ENCODE assay signal across 8 cellular contexts in the genomic region with DNA sequence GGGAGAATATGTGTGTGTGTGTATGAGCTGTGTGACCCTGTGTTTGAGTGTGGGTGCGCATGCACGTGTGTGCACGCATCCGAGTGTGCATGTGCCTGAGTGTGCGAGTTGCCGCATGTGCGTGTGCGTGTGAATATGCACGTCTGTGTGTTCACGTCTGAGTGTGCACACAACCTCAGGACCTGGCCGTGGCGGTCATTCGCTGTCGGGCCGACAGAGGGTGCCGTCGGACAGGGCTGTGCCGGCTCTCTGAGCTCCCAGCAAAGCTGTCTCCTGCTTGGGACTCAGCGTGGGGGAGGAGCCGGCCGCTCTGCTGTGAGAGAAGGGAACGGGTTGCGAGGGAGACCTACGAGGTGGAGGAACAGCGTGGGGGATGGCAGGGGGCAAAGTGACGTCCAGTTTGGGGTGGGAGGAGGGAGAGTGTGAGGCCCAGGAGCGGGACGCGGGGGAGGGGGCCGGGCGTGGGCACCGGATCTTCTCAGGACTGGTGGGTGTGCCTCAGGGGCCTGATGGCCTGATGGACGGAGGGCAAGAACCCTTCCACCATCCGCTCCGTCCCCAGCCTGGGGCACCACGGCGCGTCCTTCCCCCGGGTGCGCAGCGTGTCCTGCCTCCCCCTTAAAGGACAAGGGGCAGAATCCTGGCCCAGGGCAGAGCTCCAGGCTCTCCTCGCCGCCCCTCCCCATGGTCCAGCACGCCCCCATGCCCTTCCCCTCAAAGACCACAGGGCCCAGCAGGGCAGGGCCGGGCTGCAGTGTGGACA. TPM values are rescaled to one million over a fixed set of nuclear protein-coding genes. Genes with fewer than 3 reads are reported as not detected.
A peak's percentile ranks its signal among the peaks of the same experiment; 100 is the strongest.
DNase-seq lines count a peak whose midpoint lies in the region; ATAC-seq and TF ChIP-seq lines count a peak whose summit lies in the region.

No MANE protein-coding gene starts in this region.

- no peak overlapping the region for H3K9ac ChIP-seq in endodermal cell (ENCODE audit: extremely low read depth, low read length, poor library complexity, severe bottlenecking)
- no peak overlapping the region for H3K9ac ChIP-seq in mesendoderm (ENCODE audit: low read length)

- H3K4me1 ChIP-seq in ACC112 (ENCODE audit: control insufficient read depth, insufficient read depth, low read length, unreplicated experiment) (no peaks in the 10 kb centered on the region), endodermal cell (ENCODE audit: control insufficient read depth, insufficient read depth, low read length) (no peaks in the 10 kb centered on the region), mesendoderm (ENCODE audit: control insufficient read depth, low read depth, low read length) (no peaks in the 10 kb centered on the region)

- H3K27ac ChIP-seq in ACC112 (ENCODE audit: low read depth, low read length) = no peak overlapping the region
- no peak overlapping the region for H3K27ac ChIP-seq in endodermal cell (ENCODE audit: low read depth, low read length)
- H3K27ac ChIP-seq in mesendoderm (ENCODE audit: low read depth, low read length) = no peak overlapping the region

- H2BK5ac ChIP-seq in mesendoderm (ENCODE audit: low read length) = no peak overlapping the region

- H3K4me2 ChIP-seq in mesendoderm (ENCODE audit: low read length) = peak overlapping the region; percentile 6

- ATAC-seq in GM18511 (IDR thresholded peaks at IDR 0.05; ENCODE audit: unreplicated experiment) = peak; percentile 80

- no peak overlapping the region for H3K18ac ChIP-seq in mesendoderm (ENCODE audit: low read length)

- peak overlapping the region; percentile 58 for H3K56ac ChIP-seq in mesendoderm (ENCODE audit: low read length)

- DNase-seq in HS-27A (ENCODE audit: low read depth) (peak; percentile 42), NOMO-1 treated with DMSO at 0.1 percent for 48 hours (lab: John Stamatoyannopoulos, UW; ENCODE audit: unreplicated experiment) (peak; percentile 77), endodermal cell (peak; percentile 96), mesendoderm (peak; percentile 86)
- DNase-seq in activated CD8-positive, alpha-beta memory T cell treated with anti-CD3 and anti-CD28 coated beads for 48 hours (ENCODE audit: low read depth in 2 of 3, low spot score in 2 of 3) = peak; percentile 64 to 75 (median 70)
- DNase-seq in stimulated activated CD8-positive, alpha-beta memory T cell treated with anti-CD3 and anti-CD28 coated beads, Interleukin-15, amount 100 ng/mL, for 24 hours (ENCODE audit: low read depth) = peak; percentile 66

- H2AFZ ChIP-seq in ACC112 (ENCODE audit: low read length, unreplicated experiment) = no peak overlapping the region

- H4K5ac ChIP-seq in mesendoderm (ENCODE audit: low read length) = no peak overlapping the region

- no peaks in the 10 kb centered on the region for H3K9me3 ChIP-seq in endodermal cell (ENCODE audit: control insufficient read depth, low read length)

- no peaks in the 10 kb centered on the region for H3K4me1 Mint-ChIP-seq in endodermal cell

- H3K4ac ChIP-seq in mesendoderm (ENCODE audit: low read depth, low read length) = no peak overlapping the region

- H3K9me3 Mint-ChIP-seq in endodermal cell = no peaks in the 10 kb centered on the region

- H2BK15ac ChIP-seq in mesendoderm (replicated peaks; ENCODE audit: low read depth) = no peak overlapping the region

- TF ChIP-seq CTCF in endodermal cell (conservative IDR thresholded peaks at IDR 0.05) = peak; percentile 89

- no peak overlapping the region for H2AK5ac ChIP-seq in mesendoderm (ENCODE audit: low read length)

- no peak overlapping the region for H4K8ac ChIP-seq in mesendoderm (ENCODE audit: low read depth, low read length)

- H3K79me2 ChIP-seq in ACC112 (ENCODE audit: control insufficient read depth, insufficient read depth, low read length, unreplicated experiment) (no peaks in the 10 kb centered on the region), mesendoderm (ENCODE audit: control insufficient read depth, insufficient read depth, low read length) (no peaks in the 10 kb centered on the region)

- H3K36me3 Mint-ChIP-seq in endodermal cell (ENCODE audit: low read depth) = no peaks in the 10 kb centered on the region

- H3K27ac Mint-ChIP-seq in endodermal cell = no peak overlapping the region

- H3K4me3 ChIP-seq in ACC112 (ENCODE audit: low read depth, low read length) (peak overlapping the region; percentile 49; the same call in 1 of the 2 replicates), endodermal cell (ENCODE audit: low read length) (peak overlapping the region; percentile 45), mesendoderm (ENCODE audit: low read length) (no peak overlapping the region)

- WGBS in endodermal cell (ENCODE audit: insufficient coverage in 1 of 2, insufficient read length in 1 of 2), 2 experiments = 2 to 4% methylated on average over 27 to 45 of the region's 45 CpGs
- WGBS in mesendoderm (ENCODE audit: extremely low coverage, insufficient coverage, low lambda C conversion rate) = no CpG with 5 or more reads among the region's 45 CpGs

- H3K4me3 Mint-ChIP-seq in endodermal cell = peak overlapping the region; percentile 51

- H3K36me3 ChIP-seq in ACC112 (ENCODE audit: insufficient read depth, low read length) = no peaks in the 10 kb centered on the region
- no peaks in the 10 kb centered on the region for H3K36me3 ChIP-seq in endodermal cell (ENCODE audit: control insufficient read depth, insufficient read depth, low read length)
- H3K36me3 ChIP-seq in mesendoderm (ENCODE audit: control insufficient read depth, insufficient read depth, low read length) = no peaks in the 10 kb centered on the region

- H3K23ac ChIP-seq in mesendoderm (ENCODE audit: low read length) = no peak overlapping the region

- no peaks in the 10 kb centered on the region for H3K79me1 ChIP-seq in mesendoderm (ENCODE audit: low read length)

- H3K27me3 ChIP-seq in ACC112 (ENCODE audit: insufficient read depth, low read length) = peaks cover 46% of the 10 kb centered on the region
- H3K27me3 ChIP-seq in endodermal cell (ENCODE audit: control insufficient read depth, insufficient read depth, low read length, poor library complexity, severe bottlenecking) = peaks cover 59% of the 10 kb centered on the region
- peaks cover 16% of the 10 kb centered on the region for H3K27me3 ChIP-seq in mesendoderm (ENCODE audit: insufficient read depth, low read length, poor library complexity)

- peaks cover 45% of the 10 kb centered on the region for H3K27me3 Mint-ChIP-seq in endodermal cell (ENCODE audit: insufficient read depth)

- no peak overlapping the region for H2BK120ac ChIP-seq in mesendoderm (ENCODE audit: low read depth, low read length)

RNA-seq across cellular contexts. Expression of gene SLC17A9, which starts 19.9 kb away (rescaled TPM):
- total RNA-seq in endodermal cell = 10 to 100 TPM in 1 of 2 donors, 1 to 10 TPM in 1; 8.9 to 10.2 TPM
- polyA plus RNA-seq in endodermal cell (2013, experiment 1 of 2) = 3.2 TPM
- 3.4 TPM for polyA plus RNA-seq in endodermal cell (2013, experiment 2 of 2)
- 11.4 TPM for polyA plus RNA-seq in mesendoderm (2013, experiment 1 of 2)
- 12.4 TPM for polyA plus RNA-seq in mesendoderm (2013, experiment 2 of 2)

RNA-seq across cellular contexts. Expression of gene BHLHE23, which starts 34.3 kb away (rescaled TPM):
- not detected for total RNA-seq in endodermal cell
- 1.2 TPM for polyA plus RNA-seq in endodermal cell (2013, experiment 1 of 2)
- polyA plus RNA-seq in endodermal cell (2013, experiment 2 of 2) = 0.46 TPM
- polyA plus RNA-seq in mesendoderm (2013, experiment 1 of 2) = not detected
- polyA plus RNA-seq in mesendoderm (2013, experiment 2 of 2) = not detected

RNA-seq across cellular contexts. Expression of gene GID8, which starts 34.5 kb away (rescaled TPM):
- 10 to 100 TPM; 51.5 to 52.1 TPM for total RNA-seq in endodermal cell
- polyA plus RNA-seq in endodermal cell (2013, experiment 1 of 2) = 47.3 TPM
- 41.8 TPM for polyA plus RNA-seq in endodermal cell (2013, experiment 2 of 2)
- polyA plus RNA-seq in mesendoderm (2013, experiment 1 of 2) = 34.7 TPM
- polyA plus RNA-seq in mesendoderm (2013, experiment 2 of 2) = 34.4 TPM

RNA-seq across cellular contexts. Expression of gene DIDO1, which starts 46.1 kb away (rescaled TPM):
- total RNA-seq in endodermal cell = 10 to 100 TPM; 53.5 to 68.3 TPM
- polyA plus RNA-seq in endodermal cell (2013, experiment 1 of 2) = 47.8 TPM
- 43.0 TPM for polyA plus RNA-seq in endodermal cell (2013, experiment 2 of 2)
- polyA plus RNA-seq in mesendoderm (2013, experiment 1 of 2) = 37.6 TPM
- 38.2 TPM for polyA plus RNA-seq in mesendoderm (2013, experiment 2 of 2)

Comparison
In these comparisons a context has a peak if more than half of its experiments do, and no peak if none do; other contexts are left out.
1. DNase-seq: peak in every context shown above with its lines; median percentile 96 in endodermal cell; 86 in mesendoderm; 77 in NOMO-1 treated with DMSO at 0.1 percent for 48 hours; 70 in activated CD8-positive, alpha-beta memory T cell treated with anti-CD3 and anti-CD28 coated beads for 48 hours; 66 in stimulated activated CD8-positive, alpha-beta memory T cell treated with anti-CD3 and anti-CD28 coated beads, Interleukin-15, amount 100 ng/mL, for 24 hours; 42 in HS-27A.